ENCODE assay signal across 1 cellular context in the genomic region with DNA sequence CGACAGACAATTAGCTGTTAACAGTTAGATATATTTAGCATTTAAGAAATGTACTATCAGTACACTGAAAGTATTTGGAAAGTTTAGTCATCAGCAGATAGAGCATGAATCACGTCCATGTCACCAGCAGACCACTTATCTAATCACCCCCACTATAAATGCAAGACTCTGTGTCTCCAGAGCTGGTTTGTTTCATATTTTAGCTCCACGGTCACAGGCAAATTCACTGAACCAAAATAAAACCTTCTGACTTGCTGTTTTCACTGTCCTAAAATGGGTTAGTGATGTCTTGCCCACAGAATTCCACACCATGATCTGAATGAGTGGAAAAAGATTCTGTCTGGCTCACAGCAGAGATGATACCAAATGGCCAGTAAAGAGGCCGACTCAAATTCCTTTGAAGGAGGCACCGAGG.
TF ChIP-seq lines count a peak whose summit lies in the region.

No MANE protein-coding gene starts in this region.

TF ChIP-seq in IMR-90, 13 proteins besides CTCF, POLR2A, EP300 and RAD21 (continued from another document):
- peak; percentile 69 for TF ChIP-seq CEBPB (IDR thresholded peaks at IDR 0.05; ENCODE audit: low read depth, low read length)
- 0 out of 2 replicates have a peak, but pooled peaks have one; percentile 43 for TF ChIP-seq BHLHE40 (IDR thresholded peaks at IDR 0.05; ENCODE audit: low read depth, low read length)
